ENCODE assay signal across 1 cellular context in genomic region chr19:1113986-1114483, GRCh38.
TF ChIP-seq lines count a peak whose summit lies in the region.

No MANE protein-coding gene starts in this region.

TF ChIP-seq in liver, 16 proteins besides CTCF, POLR2A, EP300 and RAD21 (continued from another document):
- no peak for TF ChIP-seq ZBTB33 (IDR thresholded peaks at IDR 0.05)
